In the genomic region with DNA sequence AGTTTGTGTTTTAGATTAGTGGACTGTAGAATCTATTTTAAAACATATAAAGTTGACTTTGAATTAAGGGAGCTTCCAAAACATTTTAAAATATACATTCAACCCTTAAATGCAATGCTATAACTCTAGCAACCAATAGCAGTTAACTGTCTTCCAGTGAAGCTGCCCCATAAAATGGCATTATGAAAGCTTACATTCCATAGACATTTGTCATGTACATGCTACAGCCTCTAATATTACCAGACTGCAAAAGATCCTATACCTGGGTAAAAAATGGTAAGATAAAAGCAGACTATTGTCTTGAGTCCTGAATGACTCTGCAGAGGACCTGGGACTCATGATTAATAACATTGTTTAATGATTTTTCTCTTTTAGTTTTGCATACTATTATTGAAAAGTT, we compare ENCODE assay signal across 24 cellular contexts.
DNase-seq lines count a peak whose midpoint lies in the region; ATAC-seq, FAIRE-seq and TF ChIP-seq lines count a peak whose summit lies in the region.
"Had no signal": no experiment of that assay in that cellular context is flagged by ENCODE, and none has a peak within 500 bp of the region (broad histone marks: within the 10 kb centered on the region; RNA-seq: fewer than 3 reads in every experiment).

No MANE protein-coding gene starts in this region.

- no peaks in the 10 kb centered on the region for H3K9me3 Mint-ChIP-seq in astrocyte (ENCODE audit: unreplicated experiment)
- H3K9me3 Mint-ChIP-seq: neural progenitor cell had no signal

- no peak overlapping the region for H4K5ac ChIP-seq in IMR-90 (ENCODE audit: low read depth, low read length)

- H3K9ac ChIP-seq in IMR-90 (ENCODE audit: low read depth, low read length) = no peak overlapping the region
- H3K9ac ChIP-seq in astrocyte (ENCODE audit: low read length) = no peak overlapping the region
- H3K9ac ChIP-seq: neural progenitor cell had no signal

- no peaks in the 10 kb centered on the region for H3K27me3 Mint-ChIP-seq in astrocyte (ENCODE audit: low read depth, unreplicated experiment)
- H3K27me3 Mint-ChIP-seq: activated naive CD4-positive, alpha-beta T cell treated with anti-CD3 and anti-CD28 coated beads, Interleukin-2, amount 50 U/mL, for 24 hours; CD4-positive, alpha-beta T cell had no signal

- H3K36me3 ChIP-seq in IMR-90 (ENCODE audit: control insufficient read depth, insufficient read depth, low read length) (no peaks in the 10 kb centered on the region), astrocyte (ENCODE audit: insufficient read depth, low read length) (no peaks in the 10 kb centered on the region), heart left ventricle (no peaks in the 10 kb centered on the region), hepatocyte (replicated peaks; ENCODE audit: insufficient read depth, low read depth) (no peaks in the 10 kb centered on the region)
- H3K36me3 ChIP-seq: left ventricle myocardium inferior, neural progenitor cell, SJCRH30 had no signal

- H3K4ac ChIP-seq in IMR-90 (ENCODE audit: low read depth, low read length) = no peak overlapping the region

- no peak for TF ChIP-seq CTCF in AG10803 (conservative IDR thresholded peaks at IDR 0.05; ENCODE audit: low read length)
- TF ChIP-seq CTCF in IMR-90 (conservative IDR thresholded peaks at IDR 0.05; ENCODE audit: low read depth, low read length) = no peak
- TF ChIP-seq CTCF in astrocyte (IDR thresholded peaks at IDR 0.05; ENCODE audit: insufficient read depth, low read depth, low read length) = no peak
- TF ChIP-seq CTCF in heart left ventricle (IDR thresholded peaks at IDR 0.05) = no peak
- no peak for TF ChIP-seq CTCF in hepatocyte (IDR thresholded peaks at IDR 0.05; ENCODE audit: poor library complexity)

- no peak overlapping the region for H2BK120ac ChIP-seq in IMR-90 (ENCODE audit: low read depth, low read length)

- H2BK5ac ChIP-seq in IMR-90 (ENCODE audit: low read depth, low read length, poor library complexity, severe bottlenecking) = no peak overlapping the region

- H3K79me2 ChIP-seq in astrocyte (ENCODE audit: insufficient read depth, low read length) = no peaks in the 10 kb centered on the region
- H3K79me2 ChIP-seq in hepatocyte = no peaks in the 10 kb centered on the region

- no peaks in the 10 kb centered on the region for H3K79me1 ChIP-seq in IMR-90 (ENCODE audit: low read depth in 1 of 2, low read length in 2 of 2)

- no peak overlapping the region for H2BK20ac ChIP-seq in IMR-90 (ENCODE audit: low read depth, low read length)

- no peak overlapping the region for H3K14ac ChIP-seq in IMR-90 (replicated peaks; ENCODE audit: low read depth, low read length)

- H3K4me2 ChIP-seq in IMR-90 (ENCODE audit: low read depth, low read length) (no peak overlapping the region), astrocyte (ENCODE audit: low read length) (no peak overlapping the region), hepatocyte (no peak overlapping the region)
- H3K4me2 ChIP-seq: neural progenitor cell, PC-9 had no signal

- H3K4me3 ChIP-seq in AG10803 (ENCODE audit: low read length) = no peak overlapping the region
- no peak overlapping the region for H3K4me3 ChIP-seq in IMR-90 (ENCODE audit: insufficient read depth, low read depth, low read length)
- no peak overlapping the region for H3K4me3 ChIP-seq in astrocyte (ENCODE audit: insufficient read depth, low read depth, low read length)
- no peak overlapping the region for H3K4me3 ChIP-seq in heart left ventricle
- no peak overlapping the region for H3K4me3 ChIP-seq in hepatocyte
- H3K4me3 ChIP-seq: left ventricle myocardium inferior, neural progenitor cell, PC-9, psoas muscle, SJCRH30 had no signal

- no peak overlapping the region for H3K27ac Mint-ChIP-seq in astrocyte (ENCODE audit: unreplicated experiment)
- H3K27ac Mint-ChIP-seq: activated naive CD4-positive, alpha-beta T cell treated with anti-CD3 and anti-CD28 coated beads, Interleukin-2, amount 50 U/mL, for 24 hours; CD4-positive, alpha-beta T cell; neural progenitor cell had no signal

- H3K27me3 ChIP-seq in IMR-90 (ENCODE audit: control insufficient read depth, insufficient read depth, low read length) = no peaks in the 10 kb centered on the region
- H3K27me3 ChIP-seq in astrocyte (ENCODE audit: insufficient read depth, low read length) = no peaks in the 10 kb centered on the region
- H3K27me3 ChIP-seq in heart left ventricle = no peaks in the 10 kb centered on the region
- H3K27me3 ChIP-seq in hepatocyte = no peaks in the 10 kb centered on the region
- H3K27me3 ChIP-seq: neural progenitor cell, SJCRH30 had no signal

- intact Hi-C loops in IMR-90 (cut with micrococcal nuclease) = no loop called here
- intact Hi-C loops in heart left ventricle (cut with DNase I) = no loop called here

- BruUV-seq in IMR-90 (replicated peaks; lab: Mats Ljungman, UMichigan) = no TSS peak

- no peak overlapping the region for H3K18ac ChIP-seq in IMR-90 (ENCODE audit: low read depth, low read length)

- H3K27ac ChIP-seq in IMR-90 (ENCODE audit: insufficient read depth, low read length) (no peak overlapping the region), astrocyte (ENCODE audit: low read depth, low read length) (no peak overlapping the region), heart left ventricle (no peak overlapping the region), hepatocyte (no peak overlapping the region)
- H3K27ac ChIP-seq: epithelial cell of prostate, left ventricle myocardium inferior, neural progenitor cell, PC-9, psoas muscle, SJCRH30 had no signal

- H3K4me1 Mint-ChIP-seq in astrocyte (ENCODE audit: low read depth, unreplicated experiment) = peaks cover 7% of the 10 kb centered on the region
- H3K4me1 Mint-ChIP-seq: activated naive CD4-positive, alpha-beta T cell treated with anti-CD3 and anti-CD28 coated beads, Interleukin-2, amount 50 U/mL, for 24 hours; neural progenitor cell had no signal

- H2AFZ ChIP-seq in IMR-90 (replicated peaks; ENCODE audit: low read length, poor library complexity) (no peak overlapping the region), astrocyte (ENCODE audit: low read depth, low read length) (no peak overlapping the region), hepatocyte (no peak overlapping the region)
- H2AFZ ChIP-seq: neural progenitor cell, PC-9 had no signal

- H3K36me3 Mint-ChIP-seq in astrocyte (ENCODE audit: low read depth, unreplicated experiment) = no peaks in the 10 kb centered on the region
- H3K36me3 Mint-ChIP-seq: activated naive CD4-positive, alpha-beta T cell treated with anti-CD3 and anti-CD28 coated beads, Interleukin-2, amount 50 U/mL, for 24 hours; neural progenitor cell had no signal

- POLR2A ChIA-PET in IMR-90 (lab: Charles Lee; ENCODE audit: unreplicated experiment) = no interaction called here

- H3K4me1 ChIP-seq in IMR-90 (ENCODE audit: control insufficient read depth, insufficient read depth, low read length) = no peaks in the 10 kb centered on the region
- H3K4me1 ChIP-seq in astrocyte (ENCODE audit: insufficient read depth, low read length) = no peaks in the 10 kb centered on the region
- H3K4me1 ChIP-seq in heart left ventricle = no peaks in the 10 kb centered on the region
- no peaks in the 10 kb centered on the region for H3K4me1 ChIP-seq in hepatocyte (ENCODE audit: insufficient read depth)
- H3K4me1 ChIP-seq: left ventricle myocardium inferior, neural progenitor cell, psoas muscle had no signal

- FAIRE-seq in astrocyte (lab: Jason Lieb, UNC) = no peak

- dilution Hi-C loops in IMR-90 (cut with HindIII; ENCODE audit: low sequenced_read_pairs, unreplicated experiment) = no loop called here

- no peaks in the 10 kb centered on the region for H3K9me1 ChIP-seq in IMR-90 (ENCODE audit: insufficient read depth, low read length)

- H3K56ac ChIP-seq in IMR-90 (ENCODE audit: extremely low read depth, insufficient read depth, low read length) = no peak overlapping the region

- H2AK9ac ChIP-seq in IMR-90 (replicated peaks; ENCODE audit: low read depth, low read length, poor library complexity) = no peak overlapping the region

- H4K8ac ChIP-seq in IMR-90 (ENCODE audit: low read depth in 2 of 2, low read length in 2 of 2) = no peak overlapping the region

- H4K20me1 ChIP-seq in IMR-90 (ENCODE audit: insufficient read depth, low read length) = no peaks in the 10 kb centered on the region
- no peaks in the 10 kb centered on the region for H4K20me1 ChIP-seq in astrocyte (ENCODE audit: insufficient read depth, low read length)
- no peaks in the 10 kb centered on the region for H4K20me1 ChIP-seq in hepatocyte (ENCODE audit: insufficient read depth, poor library complexity, severe bottlenecking)

- no peak overlapping the region for H4K91ac ChIP-seq in IMR-90 (ENCODE audit: insufficient read depth, low read depth, low read length)

- CTCF ChIA-PET in IMR-90 (lab: Yijun Ruan, JAX) = no interaction called here

- H3K4me3 Mint-ChIP-seq in astrocyte (ENCODE audit: unreplicated experiment) = no peak overlapping the region
- H3K4me3 Mint-ChIP-seq: activated naive CD4-positive, alpha-beta T cell treated with anti-CD3 and anti-CD28 coated beads, Interleukin-2, amount 50 U/mL, for 24 hours; activated T-cell treated with anti-CD3 and anti-CD28 coated beads, Interleukin-2, amount 50 U/mL, for 4 hours; CD4-positive, alpha-beta T cell; neural progenitor cell had no signal

- TF ChIP-seq RAD21 in IMR-90 (IDR thresholded peaks at IDR 0.05; ENCODE audit: low read length) = no peak

- no peak overlapping the region for H3K23ac ChIP-seq in IMR-90 (ENCODE audit: low read depth, low read length)

- DNase-seq in AG10803 (ENCODE audit: low read depth) = peak; percentile 4
- peak; percentile 7 for DNase-seq in IMR-90
- DNase-seq in astrocyte (ENCODE audit: low read depth) = peak; percentile 13
- peak; percentile 27 for DNase-seq in glomerular visceral epithelial cell (ENCODE audit: extremely low spot score)
- no peak for DNase-seq in heart left ventricle
- no peak for DNase-seq in hepatocyte (ENCODE audit: low spot score)
- no peak for DNase-seq in GDM1 (lab: John Stamatoyannopoulos, UW)
- DNase-seq: activated T-cell treated with anti-CD3 and anti-CD28 coated beads, Interleukin-2, amount 50 U/mL, for 4 hours; CD4-positive, alpha-beta T cell; glutamatergic neuron; left ventricle myocardium inferior; MM.1S; NCI-H146; PC-9; psoas muscle; stimulated activated CD4-positive, alpha-beta T cell treated with anti-CD3 and anti-CD28 coated beads, Interleukin-12 subunit alpha, Interleukin-12 subunit beta, amount 100 ng/mL, for 4 hours; substantia nigra; T-helper 9 cell had no signal

- ATAC-seq in IMR-90 (ENCODE audit: low read depth) (no peak), heart left ventricle (no peak), GM21367 (IDR thresholded peaks at IDR 0.05; ENCODE audit: unreplicated experiment) (no peak)
- ATAC-seq: activated CD4-positive, CD25-positive, alpha-beta regulatory T cell treated with anti-CD3 and anti-CD28 coated beads, Interleukin-2, amount 50 U/mL, for 24 hours; activated T-cell treated with anti-CD3 and anti-CD28 coated beads, Interleukin-2, amount 50 U/mL, for 4 hours; psoas muscle had no signal

- TF ChIP-seq POLR2A in IMR-90 (IDR thresholded peaks at IDR 0.05; ENCODE audit: low read depth, low read length) (no peak), heart left ventricle (IDR thresholded peaks at IDR 0.05) (no peak)

- no peak overlapping the region for H2BK15ac ChIP-seq in IMR-90 (ENCODE audit: low read depth, low read length)

- no peaks in the 10 kb centered on the region for H3K9me3 ChIP-seq in IMR-90 (ENCODE audit: control insufficient read depth, insufficient read depth, low read length)
- H3K9me3 ChIP-seq in astrocyte (ENCODE audit: insufficient read depth, low read depth, low read length) = no peaks in the 10 kb centered on the region
- H3K9me3 ChIP-seq in heart left ventricle = peaks cover 0 to 3% (median 0%) of the 10 kb centered on the region in 12 donors
- no peaks in the 10 kb centered on the region for H3K9me3 ChIP-seq in hepatocyte (ENCODE audit: low read depth)
- H3K9me3 ChIP-seq: left ventricle myocardium inferior, psoas muscle, SJCRH30 had no signal

- H3K9me2 ChIP-seq in hepatocyte (replicated peaks; ENCODE audit: insufficient read depth) = no peaks in the 10 kb centered on the region

- no peak overlapping the region for H2AK5ac ChIP-seq in IMR-90 (ENCODE audit: low read depth, low read length)

- in situ Hi-C loops in IMR-90 (cut with MboI; ENCODE audit: low sequenced_read_pairs) = no loop called here

Comparison
In these comparisons a context has a peak if more than half of its experiments do, and no peak if none do; other contexts are left out.
1. DNase-seq: peak in AG10803 (single experiment), IMR-90 (single experiment), astrocyte (single experiment) and glomerular visceral epithelial cell (single experiment); none in heart left ventricle (0 of 5), hepatocyte (single experiment) and GDM1 (single experiment).